Comparison of ENCODE assay signal across 20 cellular contexts in genomic region chr22:17881366-17881765, GRCh38.
"Had no signal": no experiment of that assay in that cellular context is flagged by ENCODE, and none has a peak within 500 bp of the region (broad histone marks: within the 10 kb centered on the region; RNA-seq: fewer than 3 reads in every experiment).

No MANE protein-coding gene starts in this region.

- ATAC-seq: T-cell had no signal

- H3K27me3 Mint-ChIP-seq: T-cell had no signal

- H3K4me3 Mint-ChIP-seq: T-cell had no signal

- DNase-seq: KBM-7, MV-4-11, NCI-H1048, NCI-H1105, NCI-H1417, NCI-H1436 treated with DMSO at 0.1 percent for 48 hours, NCI-H1694, NCI-H187 treated with DMSO at 0.1 percent for 48 hours, NCI-H2029 treated with DMSO at 0.1 percent for 48 hours, NCI-H2227 treated with DMSO at 0.1 percent for 48 hours, NCI-H446, NCI-H510A, NCI-H524 treated with DMSO at 0.1 percent for 48 hours, NCI-H69, NCI-H774, RPMI8226, SHP77, SK-N-SH, SW 1271, T-cell had no signal

- H3K9me3 Mint-ChIP-seq: T-cell had no signal

- H3K9me3 ChIP-seq: SK-N-SH had no signal

- H3K27ac Mint-ChIP-seq: T-cell had no signal

- H3K4me1 Mint-ChIP-seq: T-cell had no signal
